1 cellular context compared by ENCODE assay signal in genomic region chr4:149896428-149896827, GRCh38.
TF ChIP-seq lines count a peak whose summit lies in the region.

No MANE protein-coding gene starts in this region.

TF ChIP-seq in Ishikawa, 13 proteins besides CTCF, POLR2A, EP300 and RAD21 (continued from another document):
- TF ChIP-seq REST (IDR thresholded peaks at IDR 0.05; ENCODE audit: low read depth) = no peak
